8 cellular contexts compared by ENCODE assay signal in genomic region chr1:205523891-205524793, GRCh38. TPM values are rescaled to one million over a fixed set of nuclear protein-coding genes. Genes with fewer than 3 reads are reported as not detected.
A peak's percentile ranks its signal among the peaks of the same experiment; 100 is the strongest.
DNase-seq lines count a peak whose midpoint lies in the region; ATAC-seq and TF ChIP-seq lines count a peak whose summit lies in the region.

No MANE protein-coding gene starts in this region.

- H3K14ac ChIP-seq in mesenchymal stem cell (ENCODE audit: low read length in 2 of 2): no peak overlapping the region

- no peak overlapping the region for H4K8ac ChIP-seq in mesenchymal stem cell (ENCODE audit: low read length)

- H3K4me3 ChIP-seq in CD4-positive, CD25-positive, alpha-beta regulatory T cell (ENCODE audit: low read depth, low read length): no peak overlapping the region
- H3K4me3 ChIP-seq in HL-60 (replicated peaks; ENCODE audit: insufficient read depth, low read length) (no peak overlapping the region), mesenchymal stem cell (ENCODE audit: insufficient read depth in 1 of 2, low read depth in 1 of 2, low read length in 2 of 2) (no peak overlapping the region)

- no peaks in the 10 kb centered on the region for H3K36me3 ChIP-seq in CD4-positive, CD25-positive, alpha-beta regulatory T cell (ENCODE audit: control insufficient read depth, insufficient read depth, low read length)
- no peaks in the 10 kb centered on the region for H3K36me3 ChIP-seq in mesenchymal stem cell (ENCODE audit: control insufficient read depth in 1 of 2, insufficient read depth in 2 of 2, low read depth in 1 of 2, low read length in 2 of 2)

- H3K23ac ChIP-seq in mesenchymal stem cell (ENCODE audit: low read length in 2 of 2): no peak overlapping the region

- peaks cover 9% of the 10 kb centered on the region for H3K27me3 Mint-ChIP-seq in CD4-positive, CD25-positive, alpha-beta regulatory T cell
- H3K27me3 Mint-ChIP-seq in activated CD8-positive, alpha-beta T cell treated with anti-CD3 and anti-CD28 coated beads for 36 hours: no peaks in the 10 kb centered on the region

- TF ChIP-seq CTCF in HL-60 (IDR thresholded peaks at IDR 0.05; ENCODE audit: insufficient read depth, low read length): peak; percentile 66
- peak; percentile 81 for TF ChIP-seq CTCF in activated CD8-positive, alpha-beta T cell treated with anti-CD3 and anti-CD28 coated beads for 36 hours (IDR thresholded peaks at IDR 0.05)

- no peak overlapping the region for H3K4me3 Mint-ChIP-seq in CD4-positive, CD25-positive, alpha-beta regulatory T cell
- no peak overlapping the region for H3K4me3 Mint-ChIP-seq in activated CD8-positive, alpha-beta T cell treated with anti-CD3 and anti-CD28 coated beads for 36 hours

- peak in 1 of 2 donors; percentile 34 for ATAC-seq in CD4-positive, CD25-positive, alpha-beta regulatory T cell (ENCODE audit: low read depth in 2 of 2)
- ATAC-seq in activated CD8-positive, alpha-beta T cell treated with anti-CD3 and anti-CD28 coated beads for 36 hours: peak; percentile 62
- no peak for ATAC-seq in HG03097 (IDR thresholded peaks at IDR 0.05; ENCODE audit: low FRiP score, unreplicated experiment)

- no peaks in the 10 kb centered on the region for H3K27me3 ChIP-seq in CD4-positive, CD25-positive, alpha-beta regulatory T cell (ENCODE audit: control insufficient read depth, insufficient read depth, low read length)
- H3K27me3 ChIP-seq in HL-60 (ENCODE audit: insufficient read depth, poor library complexity, severe bottlenecking): peaks cover 4% of the 10 kb centered on the region
- H3K27me3 ChIP-seq in mesenchymal stem cell (ENCODE audit: control insufficient read depth in 1 of 2, insufficient read depth in 1 of 2, low read length in 2 of 2): peaks cover 66 to 86% of the 10 kb centered on the region in 2 experiments

- H3K4me2 ChIP-seq in mesenchymal stem cell (ENCODE audit: low read length, poor library complexity, severe bottlenecking): no peak overlapping the region

- H3K4ac ChIP-seq in mesenchymal stem cell (ENCODE audit: low read depth in 1 of 2, low read length in 2 of 2): no peak overlapping the region

- no peak overlapping the region for H2BK15ac ChIP-seq in mesenchymal stem cell (ENCODE audit: low read depth, poor library complexity, severe bottlenecking)

- POLR2A ChIA-PET in activated CD8-positive, alpha-beta T cell treated with anti-CD3 and anti-CD28 coated beads for 36 hours (lab: Charles Lee): interaction anchor here (1.1 to 1.6 kb wide), 5 partner anchors 27 to 170 kb away, joined by 3 to 6 read pairs (median 4); no protein-coding TSS in a partner anchor

- no peak overlapping the region for H3K27ac Mint-ChIP-seq in CD4-positive, CD25-positive, alpha-beta regulatory T cell
- no peak overlapping the region for H3K27ac Mint-ChIP-seq in activated CD8-positive, alpha-beta T cell treated with anti-CD3 and anti-CD28 coated beads for 36 hours

- intact Hi-C loops in activated CD8-positive, alpha-beta T cell treated with anti-CD3 and anti-CD28 coated beads for 36 hours (cut with micrococcal nuclease): loop anchor here (1.0 to 5.0 kb wide), 2 partner anchors 36 to 172 kb away; no protein-coding TSS in a partner anchor

- H2AFZ ChIP-seq in mesenchymal stem cell (ENCODE audit: low read depth, low read length): no peak overlapping the region

- DNase-seq in CD4-positive, CD25-positive, alpha-beta regulatory T cell: peak; percentile 49 to 65 (median 64)
- DNase-seq in HL-60 (ENCODE audit: low read depth in 1 of 2, low spot score in 1 of 2) (peak in 1 of 2 experiments; percentile 60), NCI-H82 treated with DMSO at 0.1 percent for 48 hours (lab: John Stamatoyannopoulos, UW; ENCODE audit: unreplicated experiment) (peak; percentile 74), mesenchymal stem cell (peak; percentile 74)
- DNase-seq in activated CD8-positive, alpha-beta T cell treated with anti-CD3 and anti-CD28 coated beads for 36 hours: peak; percentile 85
- DNase-seq in effector CD4-positive, alpha-beta T cell: peak; percentile 62
- DNase-seq in stimulated activated CD8-positive, alpha-beta memory T cell treated with anti-CD3 and anti-CD28 coated beads, Interleukin-2, amount 100 ng/mL, for 48 hours (ENCODE audit: low read depth in 2 of 2): peak; percentile 54 to 66

- H4K91ac ChIP-seq in mesenchymal stem cell (ENCODE audit: low read length): no peak overlapping the region

- H2BK12ac ChIP-seq in mesenchymal stem cell (ENCODE audit: low read length in 2 of 2): no peak overlapping the region

- no peak overlapping the region for H3K27ac ChIP-seq in CD4-positive, CD25-positive, alpha-beta regulatory T cell (ENCODE audit: insufficient read depth, low read length, poor library complexity, severe bottlenecking)
- H3K27ac ChIP-seq in HL-60 (replicated peaks) (no peak overlapping the region), mesenchymal stem cell (ENCODE audit: low read length, poor library complexity, severe bottlenecking) (no peak overlapping the region)

- H2BK120ac ChIP-seq in mesenchymal stem cell (ENCODE audit: low read depth, low read length): no peak overlapping the region

- no peaks in the 10 kb centered on the region for H3K9me3 Mint-ChIP-seq in CD4-positive, CD25-positive, alpha-beta regulatory T cell
- H3K9me3 Mint-ChIP-seq in activated CD8-positive, alpha-beta T cell treated with anti-CD3 and anti-CD28 coated beads for 36 hours: no peaks in the 10 kb centered on the region

- H3K9ac ChIP-seq in mesenchymal stem cell (ENCODE audit: low read length): no peak overlapping the region

- H3K9me3 ChIP-seq in CD4-positive, CD25-positive, alpha-beta regulatory T cell (ENCODE audit: control insufficient read depth in 2 of 2, low read length in 2 of 2): no peaks in the 10 kb centered on the region
- H3K9me3 ChIP-seq in mesenchymal stem cell (ENCODE audit: control insufficient read depth, low read length): no peaks in the 10 kb centered on the region

- no peaks in the 10 kb centered on the region for H3K36me3 Mint-ChIP-seq in CD4-positive, CD25-positive, alpha-beta regulatory T cell
- H3K36me3 Mint-ChIP-seq in activated CD8-positive, alpha-beta T cell treated with anti-CD3 and anti-CD28 coated beads for 36 hours (ENCODE audit: low read depth): no peaks in the 10 kb centered on the region

- H2AK5ac ChIP-seq in mesenchymal stem cell (ENCODE audit: low read length, severe bottlenecking): no peak overlapping the region

- CTCF ChIA-PET in activated CD8-positive, alpha-beta T cell treated with anti-CD3 and anti-CD28 coated beads for 36 hours (lab: Charles Lee): interaction anchor here (0.6 to 8.9 kb wide), 71 partner anchors 9 to 294 kb away, joined by 3 to 292 read pairs (median 4); partner anchors contain the start of genes ELK4 and NUAK2

- no peaks in the 10 kb centered on the region for H3K4me1 Mint-ChIP-seq in CD4-positive, CD25-positive, alpha-beta regulatory T cell
- no peaks in the 10 kb centered on the region for H3K4me1 Mint-ChIP-seq in activated CD8-positive, alpha-beta T cell treated with anti-CD3 and anti-CD28 coated beads for 36 hours (ENCODE audit: low read depth)

- H3K18ac ChIP-seq in mesenchymal stem cell (ENCODE audit: low read depth in 1 of 2, low read length in 2 of 2): no peak overlapping the region

- 53% methylated on average over 16 of the region's 16 CpGs for WGBS in mesenchymal stem cell

- no peaks in the 10 kb centered on the region for H3K79me1 ChIP-seq in mesenchymal stem cell (replicated peaks; ENCODE audit: low read length, poor library complexity, severe bottlenecking)

- H3K4me1 ChIP-seq in CD4-positive, CD25-positive, alpha-beta regulatory T cell (ENCODE audit: control insufficient read depth, insufficient read depth, low read length, poor library complexity, severe bottlenecking): no peaks in the 10 kb centered on the region
- H3K4me1 ChIP-seq in mesenchymal stem cell (ENCODE audit: control insufficient read depth, insufficient read depth, low read depth, low read length): peaks cover 6% of the 10 kb centered on the region

- H2BK5ac ChIP-seq in mesenchymal stem cell (ENCODE audit: low read depth, low read length, poor library complexity, severe bottlenecking): no peak overlapping the region

RNA-seq across cellular contexts. Expression of gene CDK18, which starts 19.7 kb away (rescaled TPM):
- 0.49 TPM for total RNA-seq in CD4-positive, CD25-positive, alpha-beta regulatory T cell
- not detected for polyA plus RNA-seq in CD4-positive, CD25-positive, alpha-beta regulatory T cell
- total RNA-seq in activated CD8-positive, alpha-beta T cell treated with anti-CD3 and anti-CD28 coated beads for 36 hours: 10 to 100 TPM in 1 of 2 experiments, 1 to 10 TPM in 1; 8.4 to 10.4 TPM
- 7.4 TPM for polyA plus RNA-seq in mesenchymal stem cell (2013, experiment 1 of 2)
- polyA plus RNA-seq in mesenchymal stem cell (2013, experiment 2 of 2): 7.5 TPM
